Comparison of ENCODE assay signal across 1 cellular context in genomic region chr7:94004024-94004945, GRCh38.
TF ChIP-seq lines count a peak whose summit lies in the region.

TSS of gene BET1 (minus strand) at chr7:94004355. CDS start at chr7:94004216, 139 bp downstream.

TF ChIP-seq in HepG2, 621 proteins besides CTCF, POLR2A, EP300 and RAD21 (continued from another document and continues in another):
- no peak; the same call in 1 of the 2 replicates for TF ChIP-seq ZGPAT (CRISPR knock-in tag; IDR thresholded peaks at IDR 0.05)
- peak; percentile 84; the same call in 1 of the 2 replicates for TF ChIP-seq RFXAP (CRISPR knock-in tag; IDR thresholded peaks at IDR 0.05; ENCODE audit: borderline replicate concordance)
- no peak for TF ChIP-seq CENPT (CRISPR knock-in tag; IDR thresholded peaks at IDR 0.05; ENCODE audit: low read depth)
- peak; percentile 66; the same call in 1 of the 2 replicates for TF ChIP-seq ZNF329 (CRISPR knock-in tag; IDR thresholded peaks at IDR 0.05; ENCODE audit: low read depth)
- no peak for TF ChIP-seq ZNF652 (CRISPR knock-in tag; IDR thresholded peaks at IDR 0.05; ENCODE audit: borderline replicate concordance, low read depth)
- peak; percentile 96 for TF ChIP-seq HCFC1 (IDR thresholded peaks at IDR 0.05; ENCODE audit: low read depth, low read length)
- TF ChIP-seq RBAK (CRISPR knock-in tag; IDR thresholded peaks at IDR 0.05): no peak
- TF ChIP-seq ZNF639 (CRISPR knock-in tag; conservative IDR thresholded peaks at IDR 0.05): no peak
- TF ChIP-seq ZNF564 (CRISPR knock-in tag; IDR thresholded peaks at IDR 0.05): no peak
- TF ChIP-seq ZNF101 (CRISPR knock-in tag; IDR thresholded peaks at IDR 0.05; ENCODE audit: borderline replicate concordance, low read depth): no peak
- TF ChIP-seq MEIS1 (CRISPR knock-in tag; IDR thresholded peaks at IDR 0.05; ENCODE audit: borderline replicate concordance): no peak
- no peak for TF ChIP-seq ZUFSP (CRISPR knock-in tag; IDR thresholded peaks at IDR 0.05; ENCODE audit: borderline replicate concordance)
- TF ChIP-seq ZBTB37 (CRISPR knock-in tag; IDR thresholded peaks at IDR 0.05): no peak
- TF ChIP-seq PAF1 (CRISPR knock-in tag; IDR thresholded peaks at IDR 0.05): no peak
- no peak for TF ChIP-seq ZFP62 (CRISPR knock-in tag; IDR thresholded peaks at IDR 0.05)
- no peak for TF ChIP-seq PBX2 (CRISPR knock-in tag; IDR thresholded peaks at IDR 0.05)
- TF ChIP-seq TERF1 (CRISPR knock-in tag; IDR thresholded peaks at IDR 0.05): no peak
- no peak for TF ChIP-seq MTA3 (CRISPR knock-in tag; IDR thresholded peaks at IDR 0.05)
- peak; percentile 96 for TF ChIP-seq ZNF501 (CRISPR knock-in tag; IDR thresholded peaks at IDR 0.05)
- TF ChIP-seq ZNF232 (CRISPR knock-in tag; IDR thresholded peaks at IDR 0.05; ENCODE audit: borderline replicate concordance): no peak
- no peak for TF ChIP-seq ZNF260 (CRISPR knock-in tag; IDR thresholded peaks at IDR 0.05; ENCODE audit: borderline replicate concordance, low read depth)
- no peak for TF ChIP-seq HNRNPUL1 (IDR thresholded peaks at IDR 0.05; ENCODE audit: low read depth, low read length)
- TF ChIP-seq SP2 (CRISPR knock-in tag; IDR thresholded peaks at IDR 0.05): 0 out of 2 replicates have a peak, but pooled peaks have one; percentile 28
- TF ChIP-seq ZNF83 (CRISPR knock-in tag; IDR thresholded peaks at IDR 0.05; ENCODE audit: borderline replicate concordance): no peak
- TF ChIP-seq MAFF (IDR thresholded peaks at IDR 0.05; ENCODE audit: low read depth, low read length): no peak
- TF ChIP-seq NCOA2 (CRISPR knock-in tag; IDR thresholded peaks at IDR 0.05): no peak
- TF ChIP-seq NBN (conservative IDR thresholded peaks at IDR 0.05): no peak
- peak; percentile 36; the same call in 1 of the 2 replicates for TF ChIP-seq ZNF691 (CRISPR knock-in tag; IDR thresholded peaks at IDR 0.05; ENCODE audit: borderline replicate concordance, low read depth)
- no peak for TF ChIP-seq MBD4 (IDR thresholded peaks at IDR 0.05; ENCODE audit: borderline replicate concordance, low read length)
- TF ChIP-seq TBP (CRISPR knock-in tag; IDR thresholded peaks at IDR 0.05): no peak; the same call in 1 of the 2 replicates
- no peak for TF ChIP-seq ZBTB39 (CRISPR knock-in tag; IDR thresholded peaks at IDR 0.05)
- TF ChIP-seq TCF7 (IDR thresholded peaks at IDR 0.05; ENCODE audit: low read depth): no peak
- no peak for TF ChIP-seq PRDM4 (CRISPR knock-in tag; IDR thresholded peaks at IDR 0.05; ENCODE audit: borderline replicate concordance)
- TF ChIP-seq MYPOP (CRISPR knock-in tag; IDR thresholded peaks at IDR 0.05): 0 out of 2 replicates have a peak, but pooled peaks have one; percentile 74
- TF ChIP-seq SSRP1 (CRISPR knock-in tag; IDR thresholded peaks at IDR 0.05): no peak
- TF ChIP-seq ZNF816 (CRISPR knock-in tag; IDR thresholded peaks at IDR 0.05; ENCODE audit: borderline replicate concordance): no peak; the same call in 1 of the 2 replicates
- TF ChIP-seq TFDP1 (CRISPR knock-in tag; IDR thresholded peaks at IDR 0.05; ENCODE audit: borderline replicate concordance): 0 out of 2 replicates have a peak, but pooled peaks have one; percentile 45
- TF ChIP-seq ZNF138 (CRISPR knock-in tag; IDR thresholded peaks at IDR 0.05; ENCODE audit: low read depth): peak; percentile 60; the same call in 1 of the 2 replicates
- no peak for TF ChIP-seq ZBTB1 (CRISPR knock-in tag; IDR thresholded peaks at IDR 0.05; ENCODE audit: borderline replicate concordance)
- TF ChIP-seq ZBTB8A (CRISPR knock-in tag; IDR thresholded peaks at IDR 0.05; ENCODE audit: borderline replicate concordance, low read depth): peak; percentile 54; the same call in 1 of the 2 replicates
- peak; percentile 17; the same call in 1 of the 2 replicates for TF ChIP-seq ZFP37 (CRISPR knock-in tag; IDR thresholded peaks at IDR 0.05; ENCODE audit: borderline replicate concordance)
- TF ChIP-seq ZSCAN30 (CRISPR knock-in tag; IDR thresholded peaks at IDR 0.05): no peak
- TF ChIP-seq ZNF121 (CRISPR knock-in tag; IDR thresholded peaks at IDR 0.05): no peak
- peak; percentile 50; the same call in 1 of the 2 replicates for TF ChIP-seq ZBTB7B (CRISPR knock-in tag; IDR thresholded peaks at IDR 0.05)
